ENCODE assay signal across 1 cellular context in the genomic region with DNA sequence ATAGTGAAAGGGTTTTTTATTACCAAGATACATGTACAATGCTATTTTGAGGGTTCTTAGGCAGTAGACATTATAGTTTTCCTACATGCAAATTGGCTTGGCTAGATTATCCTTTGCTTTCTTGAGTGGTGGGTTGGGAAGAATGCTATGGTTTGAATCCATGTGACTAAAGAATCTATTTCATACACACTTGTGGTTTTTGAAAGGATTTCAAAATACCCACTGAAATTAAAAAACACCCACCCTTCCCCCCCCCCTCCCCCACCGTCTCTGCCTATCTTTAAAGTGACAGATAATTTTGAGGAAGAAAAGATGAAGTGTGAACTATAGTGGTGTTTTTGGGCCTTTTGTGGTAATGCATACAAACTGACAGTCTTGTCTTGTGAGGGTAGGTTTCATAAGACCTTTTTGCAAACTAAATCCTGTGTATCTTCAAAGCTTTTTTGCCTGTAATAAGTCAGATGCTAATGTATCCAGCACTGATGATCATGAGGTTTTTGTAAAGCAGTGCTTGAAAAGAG.
TF ChIP-seq lines count a peak whose summit lies in the region.

No MANE protein-coding gene starts in this region.

TF ChIP-seq in GM12878, 131 proteins besides CTCF, POLR2A, EP300 and RAD21 (continued from another document):
- TF ChIP-seq, protein P1, sequence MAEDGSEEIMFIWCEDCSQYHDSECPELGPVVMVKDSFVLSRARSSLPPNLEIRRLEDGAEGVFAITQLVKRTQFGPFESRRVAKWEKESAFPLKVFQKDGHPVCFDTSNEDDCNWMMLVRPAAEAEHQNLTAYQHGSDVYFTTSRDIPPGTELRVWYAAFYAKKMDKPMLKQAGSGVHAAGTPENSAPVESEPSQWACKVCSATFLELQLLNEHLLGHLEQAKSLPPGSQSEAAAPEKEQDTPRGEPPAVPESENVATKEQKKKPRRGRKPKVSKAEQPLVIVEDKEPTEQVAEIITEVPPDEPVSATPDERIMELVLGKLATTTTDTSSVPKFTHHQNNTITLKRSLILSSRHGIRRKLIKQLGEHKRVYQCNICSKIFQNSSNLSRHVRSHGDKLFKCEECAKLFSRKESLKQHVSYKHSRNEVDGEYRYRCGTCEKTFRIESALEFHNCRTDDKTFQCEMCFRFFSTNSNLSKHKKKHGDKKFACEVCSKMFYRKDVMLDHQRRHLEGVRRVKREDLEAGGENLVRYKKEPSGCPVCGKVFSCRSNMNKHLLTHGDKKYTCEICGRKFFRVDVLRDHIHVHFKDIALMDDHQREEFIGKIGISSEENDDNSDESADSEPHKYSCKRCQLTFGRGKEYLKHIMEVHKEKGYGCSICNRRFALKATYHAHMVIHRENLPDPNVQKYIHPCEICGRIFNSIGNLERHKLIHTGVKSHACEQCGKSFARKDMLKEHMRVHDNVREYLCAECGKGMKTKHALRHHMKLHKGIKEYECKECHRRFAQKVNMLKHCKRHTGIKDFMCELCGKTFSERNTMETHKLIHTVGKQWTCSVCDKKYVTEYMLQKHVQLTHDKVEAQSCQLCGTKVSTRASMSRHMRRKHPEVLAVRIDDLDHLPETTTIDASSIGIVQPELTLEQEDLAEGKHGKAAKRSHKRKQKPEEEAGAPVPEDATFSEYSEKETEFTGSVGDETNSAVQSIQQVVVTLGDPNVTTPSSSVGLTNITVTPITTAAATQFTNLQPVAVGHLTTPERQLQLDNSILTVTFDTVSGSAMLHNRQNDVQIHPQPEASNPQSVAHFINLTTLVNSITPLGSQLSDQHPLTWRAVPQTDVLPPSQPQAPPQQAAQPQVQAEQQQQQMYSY (CRISPR knock-in tag; IDR thresholded peaks at IDR 0.05) = no peak
- TF ChIP-seq TAF1 (IDR thresholded peaks at IDR 0.05; ENCODE audit: borderline replicate concordance, low read depth, low read length) = no peak
- TF ChIP-seq NFYA (IDR thresholded peaks at IDR 0.05; ENCODE audit: borderline replicate concordance, low read depth, low read length) = no peak
- no peak for TF ChIP-seq IKZF1 (conservative IDR thresholded peaks at IDR 0.05)
